In genomic region chr2:172087191-172087779, GRCh38 we compare ENCODE assay signal across 10 cellular contexts. TPM values are rescaled to one million over a fixed set of nuclear protein-coding genes. Genes with fewer than 3 reads are reported as not detected.
DNase-seq lines count a peak whose midpoint lies in the region; ATAC-seq and TF ChIP-seq lines count a peak whose summit lies in the region.
"Had no signal": no experiment of that assay in that cellular context is flagged by ENCODE, and none has a peak within 500 bp of the region (broad histone marks: within the 10 kb centered on the region; RNA-seq: fewer than 3 reads in every experiment).

No MANE protein-coding gene starts in this region.

- no TSS peak for BruUV-seq in mammary epithelial cell (replicated peaks; lab: Mats Ljungman, UMichigan)

- H3K27me3 Mint-ChIP-seq in naive thymus-derived CD4-positive, alpha-beta T cell: peaks cover 80 to 96% (median 90%) of the 10 kb centered on the region in 5 donors

- POLR2A ChIA-PET in naive thymus-derived CD4-positive, alpha-beta T cell (lab: Charles Lee): interaction anchor here (0.8 to 2.4 kb wide), 6 partner anchors 8 to 17 kb away, joined by 3 to 12 read pairs (median 7); no protein-coding TSS in a partner anchor

- H3K4me3 Mint-ChIP-seq in naive thymus-derived CD4-positive, alpha-beta T cell: peak overlapping the region in 8 of 10 donors; percentile 49 to 83 (median 75)

- H3K4me1 ChIP-seq in HAP-1 (peaks cover 18% of the 10 kb centered on the region), mammary epithelial cell (ENCODE audit: insufficient read depth, low read length) (peaks cover 14% of the 10 kb centered on the region)
- peaks cover 45 to 50% of the 10 kb centered on the region in 2 donors for H3K4me1 ChIP-seq in naive thymus-derived CD4-positive, alpha-beta T cell (ENCODE audit: control insufficient read depth in 2 of 2, insufficient read depth in 2 of 2, low read length in 2 of 2)

- dilution Hi-C loops in mammary epithelial cell (cut with HindIII; ENCODE audit: low sequenced_read_pairs): no loop called here

- no peaks in the 10 kb centered on the region for H4K20me1 ChIP-seq in mammary epithelial cell (ENCODE audit: insufficient read depth, low read length)

- peak overlapping the region; percentile 45 to 91 (median 85) for H3K27ac Mint-ChIP-seq in naive thymus-derived CD4-positive, alpha-beta T cell

- in situ Hi-C loops in HAP-1 (cut with MboI; ENCODE audit: low sequenced_read_pairs): no loop called here
- in situ Hi-C loops in mammary epithelial cell (cut with MboI; ENCODE audit: low sequenced_read_pairs in 2 of 2): no loop called here

- peaks cover 0 to 48% (median 6%) of the 10 kb centered on the region in 11 donors for H3K9me3 Mint-ChIP-seq in naive thymus-derived CD4-positive, alpha-beta T cell

- H3K9me3 ChIP-seq in HAP-1: no peaks in the 10 kb centered on the region
- H3K9me3 ChIP-seq in mammary epithelial cell (replicated peaks; ENCODE audit: insufficient read depth, low read length): no peaks in the 10 kb centered on the region
- H3K9me3 ChIP-seq in naive thymus-derived CD4-positive, alpha-beta T cell (ENCODE audit: control insufficient read depth in 2 of 3, low read length in 3 of 3): no peaks in the 10 kb centered on the region

- H3K79me2 ChIP-seq in mammary epithelial cell (ENCODE audit: insufficient read depth, low read length): no peaks in the 10 kb centered on the region

- H3K27me3 ChIP-seq in HAP-1 (ENCODE audit: low read depth): no peaks in the 10 kb centered on the region
- peaks cover 12% of the 10 kb centered on the region for H3K27me3 ChIP-seq in mammary epithelial cell (ENCODE audit: insufficient read depth, low read length)
- peaks cover 67 to 96% of the 10 kb centered on the region in 2 donors for H3K27me3 ChIP-seq in naive thymus-derived CD4-positive, alpha-beta T cell (ENCODE audit: control insufficient read depth in 2 of 2, insufficient read depth in 2 of 2, low read length in 2 of 2)

- peaks cover 29 to 65% (median 54%) of the 10 kb centered on the region in 7 donors for H3K4me1 Mint-ChIP-seq in naive thymus-derived CD4-positive, alpha-beta T cell

- peaks cover 9% of the 10 kb centered on the region; the same call in 1 of the 2 replicates for H3K36me3 ChIP-seq in HAP-1 (replicated peaks)
- no peaks in the 10 kb centered on the region for H3K36me3 ChIP-seq in mammary epithelial cell (ENCODE audit: insufficient read depth, low read length)
- no peaks in the 10 kb centered on the region for H3K36me3 ChIP-seq in naive thymus-derived CD4-positive, alpha-beta T cell (ENCODE audit: control insufficient read depth in 2 of 3, insufficient read depth in 3 of 3, low read length in 3 of 3)

- H3K9ac ChIP-seq in mammary epithelial cell (ENCODE audit: insufficient read depth, low read length): no peak overlapping the region

- H3K27ac ChIP-seq in mammary epithelial cell (ENCODE audit: insufficient read depth, low read depth, low read length): no peak overlapping the region
- no peak overlapping the region for H3K27ac ChIP-seq in naive thymus-derived CD4-positive, alpha-beta T cell (ENCODE audit: low read depth, low read length)
- H3K27ac ChIP-seq: SK-N-MC had no signal

- H3K36me3 Mint-ChIP-seq in naive thymus-derived CD4-positive, alpha-beta T cell: peaks cover 0 to 20% (median 0%) of the 10 kb centered on the region in 5 donors

- H3K4me2 ChIP-seq in mammary epithelial cell (ENCODE audit: insufficient read depth, low read depth, low read length): no peak overlapping the region

- TF ChIP-seq CTCF in AG10803 (conservative IDR thresholded peaks at IDR 0.05; ENCODE audit: low read length) (no peak), mammary epithelial cell (conservative IDR thresholded peaks at IDR 0.05 in 1 of 2, IDR thresholded peaks at IDR 0.05 in 1 of 2; ENCODE audit: extremely low read depth in 1 of 2, insufficient read depth in 1 of 2, low read depth in 1 of 2, low read length in 2 of 2) (no peak)

- intact Hi-C loops in mammary epithelial cell (cut with micrococcal nuclease): no loop called here
- intact Hi-C loops in naive thymus-derived CD4-positive, alpha-beta T cell (cut with micrococcal nuclease): loop anchor here (5.0 to 10.0 kb wide), 2 partner anchors 1270 to 1372 kb away; partner anchors contain the start of genes GAD1 (in 1 of the 2) and SP5 (in 1 of the 2)

- CTCF ChIA-PET in mammary epithelial cell (lab: Charles Lee; ENCODE audit: low non-redundant PET): no interaction called here
- CTCF ChIA-PET in naive thymus-derived CD4-positive, alpha-beta T cell (lab: Charles Lee): interaction anchor here (1.3 kb wide), 1 partner anchor 15 kb away, joined by 5 read pairs; the partner anchor contains the start of gene DLX2

- peak overlapping the region; percentile 67 for H3K4me3 ChIP-seq in AG10803 (ENCODE audit: low read length)
- peak overlapping the region; percentile 49 for H3K4me3 ChIP-seq in HAP-1
- H3K4me3 ChIP-seq in mammary epithelial cell (replicated peaks in 1 of 3; ENCODE audit: insufficient read depth in 1 of 3, low read depth in 2 of 3, low read length in 3 of 3): no peak overlapping the region
- H3K4me3 ChIP-seq in naive thymus-derived CD4-positive, alpha-beta T cell (ENCODE audit: low read length): no peak overlapping the region
- H3K4me3 ChIP-seq: SK-N-MC had no signal

- H2AFZ ChIP-seq in mammary epithelial cell (ENCODE audit: low read depth, low read length): peak overlapping the region; percentile 63

- 71% methylated on average over 23 of the region's 31 CpGs for WGBS in mammary epithelial cell (ENCODE audit: low coverage, missing lambda C conversion rate)

- DNase-seq in AG10803 (ENCODE audit: low read depth): no peak
- no peak for DNase-seq in HAP-1 (ENCODE audit: low spot score in 2 of 2)
- DNase-seq in mammary epithelial cell: no peak
- peak in 1 of 9 donors; percentile 16 for DNase-seq in naive thymus-derived CD4-positive, alpha-beta T cell
- DNase-seq in SW480 (ENCODE audit: low spot score): no peak
- DNase-seq in NCI-H128 (lab: John Stamatoyannopoulos, UW; ENCODE audit: unreplicated experiment): no peak
- DNase-seq: NCI-H226 had no signal

- no peak for ATAC-seq in naive thymus-derived CD4-positive, alpha-beta T cell
- ATAC-seq in HG02981 (IDR thresholded peaks at IDR 0.05; ENCODE audit: unreplicated experiment) (no peak), HG03196 (IDR thresholded peaks at IDR 0.05; ENCODE audit: unreplicated experiment) (no peak)

RNA-seq across cellular contexts. Expression of gene DLX1, which starts 2.0 kb away (rescaled TPM):
- total RNA-seq in mammary epithelial cell: 1 to 10 TPM in 1 of 2 donors, under 1 TPM in 1; 0.17 to 3.3 TPM
- 0.52 TPM for polyA plus RNA-seq in mammary epithelial cell
- polyA minus RNA-seq in mammary epithelial cell: 3.3 TPM
- total RNA-seq in naive thymus-derived CD4-positive, alpha-beta T cell: not detected
- polyA plus RNA-seq in naive thymus-derived CD4-positive, alpha-beta T cell: not detected

RNA-seq across cellular contexts. Expression of gene DLX2, which starts 15.4 kb away (rescaled TPM):
- 1 to 10 TPM in 1 of 2 donors, under 1 TPM in 1; under 0.01 to 9.9 TPM for total RNA-seq in mammary epithelial cell
- polyA plus RNA-seq in mammary epithelial cell: 0.16 TPM
- polyA minus RNA-seq in mammary epithelial cell: 0.31 TPM
- total RNA-seq in naive thymus-derived CD4-positive, alpha-beta T cell: under 1 TPM in 2 of 5 experiments, not detected in 3; 0.16 to 0.34 TPM
- polyA plus RNA-seq in naive thymus-derived CD4-positive, alpha-beta T cell: not detected

Comparison
In these comparisons a context has a peak if more than half of its experiments do, and no peak if none do; other contexts are left out.
1. H3K4me3 ChIP-seq: peak in AG10803 (single experiment) and HAP-1 (single experiment); none in mammary epithelial cell (0 of 3) and naive thymus-derived CD4-positive, alpha-beta T cell (single experiment).